ENCODE assay signal across 21 cellular contexts in the genomic region with DNA sequence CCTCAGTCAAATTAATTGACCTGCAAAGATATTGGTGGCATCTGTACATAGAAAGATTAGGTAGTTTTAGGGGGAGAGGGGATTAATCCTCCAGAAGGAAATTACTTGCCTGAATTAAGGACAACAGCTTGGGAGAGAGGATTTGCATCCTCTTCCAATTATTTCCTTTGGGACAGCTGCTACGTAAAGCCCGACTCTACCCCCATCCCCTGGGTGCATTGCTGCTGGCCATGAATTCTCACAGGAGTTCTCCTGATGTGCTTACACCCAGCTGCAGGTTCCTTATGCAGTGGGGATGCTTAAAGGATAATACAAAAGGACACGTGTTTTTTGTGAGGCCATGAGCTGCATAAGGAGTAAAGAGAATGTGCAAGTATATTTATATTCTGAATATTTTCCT.
DNase-seq lines count a peak whose midpoint lies in the region; ATAC-seq and TF ChIP-seq lines count a peak whose summit lies in the region.
"Had no signal": no experiment of that assay in that cellular context is flagged by ENCODE, and none has a peak within 500 bp of the region (broad histone marks: within the 10 kb centered on the region; RNA-seq: fewer than 3 reads in every experiment).

No MANE protein-coding gene starts in this region.

- intact Hi-C loops in CD14-positive monocyte (cut with micrococcal nuclease): no loop called here

- H3K36me3 Mint-ChIP-seq in H9 (ENCODE audit: insufficient read depth in 1 of 3, low read depth in 3 of 3) (peaks cover 2 to 7% (median 4%) of the 10 kb centered on the region in 3 experiments; a peak in 3 of 7 replicates), WTC11 (peaks cover 2% of the 10 kb centered on the region), CD14-positive monocyte (peaks cover 78% of the 10 kb centered on the region in 2 donors)

- H3K4me3 Mint-ChIP-seq in H9: no peak overlapping the region
- H3K4me3 Mint-ChIP-seq in WTC11: no peak overlapping the region
- H3K4me3 Mint-ChIP-seq in CD14-positive monocyte: no peak overlapping the region
- H3K4me3 Mint-ChIP-seq: CD4-positive, alpha-beta T cell had no signal

- H4K5ac ChIP-seq in H9 (ENCODE audit: insufficient read length, low read depth, low read length): no peak overlapping the region

- peak overlapping the region in 2 of 3 experiments; percentile 32 to 67; a peak in 3 of 7 replicates for H3K27ac Mint-ChIP-seq in H9
- H3K27ac Mint-ChIP-seq in WTC11: peak overlapping the region; percentile 13; the same call in 1 of the 2 replicates
- H3K27ac Mint-ChIP-seq in CD14-positive monocyte: no peak overlapping the region
- H3K27ac Mint-ChIP-seq: CD4-positive, alpha-beta T cell had no signal

- H3T11ph ChIP-seq in H9 (ENCODE audit: low read length): no peak overlapping the region

- H3K79me1 ChIP-seq in H9 (ENCODE audit: insufficient read depth, low read depth, low read length, poor library complexity, severe bottlenecking): no peaks in the 10 kb centered on the region

- H2BK120ac ChIP-seq in H9 (ENCODE audit: low read depth, low read length, poor library complexity, severe bottlenecking): no peak overlapping the region

- H3K4me1 Mint-ChIP-seq in H9 (peaks cover 16 to 45% of the 10 kb centered on the region in 2 experiments), WTC11 (peaks cover 24% of the 10 kb centered on the region), CD14-positive monocyte (no peaks in the 10 kb centered on the region)

- H3K4ac ChIP-seq in H9 (ENCODE audit: low read depth, low read length): no peak overlapping the region

- no peaks in the 10 kb centered on the region for H3K36me3 ChIP-seq in osteoblast (ENCODE audit: insufficient read depth, low read length)

- H3K9ac ChIP-seq in H9 (ENCODE audit: extremely low read depth, insufficient read length, low read length): no peak overlapping the region
- H3K9ac ChIP-seq: SK-N-SH had no signal

- no peak for DNase-seq in H9
- DNase-seq in NCI-H524 (lab: John Stamatoyannopoulos, UW): peak; percentile 99 to 100
- no peak for DNase-seq in WTC11 (ENCODE audit: low spot score)
- DNase-seq in osteoblast (ENCODE audit: insufficient read length, low spot score, missing footprints): no peak
- DNase-seq in CD14-positive monocyte (ENCODE audit: low spot score): no peak
- DNase-seq in Kasumi-1 (lab: John Stamatoyannopoulos, UW): no peak
- DNase-seq: CD4-positive, alpha-beta T cell; COR-L47; DMS53; GDM1; HCEC 1CT; KG1; NCI-H1105 treated with DMSO at 0.1 percent for 48 hours; NCI-H187; NCI-H226; NCI-H510A treated with DMSO at 0.1 percent for 48 hours; SHP77 treated with DMSO at 0.1 percent for 48 hours; SK-N-SH; T-helper 2 cell had no signal

- H3K27me3 ChIP-seq in H9 (ENCODE audit: insufficient read depth, low read length): no peaks in the 10 kb centered on the region
- no peaks in the 10 kb centered on the region for H3K27me3 ChIP-seq in osteoblast (ENCODE audit: insufficient read depth, low read length)

- no peak overlapping the region for H2AFZ ChIP-seq in H9 (ENCODE audit: low read length)
- H2AFZ ChIP-seq in osteoblast (ENCODE audit: low read length): no peak overlapping the region

- H2AK5ac ChIP-seq in H9 (ENCODE audit: insufficient read length, low read length): no peak overlapping the region

- no peak overlapping the region for H3K23ac ChIP-seq in H9 (ENCODE audit: insufficient read length, low read depth, low read length)

- ATAC-seq in WTC11 (no peak), GM19455 (IDR thresholded peaks at IDR 0.05; ENCODE audit: unreplicated experiment) (no peak)

- H3K4me2 ChIP-seq in H9 (ENCODE audit: insufficient read depth, insufficient read length, low read length) (no peak overlapping the region), osteoblast (ENCODE audit: insufficient read depth, low read length) (no peak overlapping the region)
- H3K4me2 ChIP-seq: SK-N-SH had no signal

- no peak overlapping the region for H4K91ac ChIP-seq in H9 (ENCODE audit: insufficient read length, low read depth, low read length)

- H3K4me3 ChIP-seq in osteoblast (ENCODE audit: insufficient read depth, low read length): no peak overlapping the region

- WGBS in H9 (ENCODE audit: extremely low coverage, insufficient read length, low lambda C conversion rate): no CpG with 5 or more reads among the region's 3 CpGs

- no peak overlapping the region for H3K18ac ChIP-seq in H9 (ENCODE audit: insufficient read length, low read depth, low read length)

- H3K23me2 ChIP-seq in H9 (ENCODE audit: insufficient read length, low read depth, low read length, poor library complexity, severe bottlenecking): no peaks in the 10 kb centered on the region

- CTCF ChIA-PET in WTC11 (lab: Charles Lee): no interaction called here

- H3K9me3 ChIP-seq in H9 (ENCODE audit: control insufficient read depth, low read depth, low read length): no peaks in the 10 kb centered on the region
- no peaks in the 10 kb centered on the region for H3K9me3 ChIP-seq in osteoblast (ENCODE audit: low read depth, low read length)
- H3K9me3 ChIP-seq: SK-N-SH had no signal

- H3K79me2 ChIP-seq in H9 (ENCODE audit: insufficient read depth, low read length) (no peaks in the 10 kb centered on the region), osteoblast (ENCODE audit: insufficient read depth, low read length) (no peaks in the 10 kb centered on the region)

- H3K27me3 Mint-ChIP-seq in H9 (ENCODE audit: low read depth) (no peaks in the 10 kb centered on the region), WTC11 (ENCODE audit: low read depth) (no peaks in the 10 kb centered on the region), CD14-positive monocyte (ENCODE audit: low read depth in 3 of 3) (peaks cover 0 to 2% (median 0%) of the 10 kb centered on the region in 3 donors)
- H3K27me3 Mint-ChIP-seq: CD4-positive, alpha-beta T cell had no signal

- no peak overlapping the region for H2BK5ac ChIP-seq in H9 (ENCODE audit: insufficient read length, low read length)

- H3K4me1 ChIP-seq in H9 (ENCODE audit: insufficient read depth, low read length): no peaks in the 10 kb centered on the region; the same call in 1 of the 2 replicates
- no peaks in the 10 kb centered on the region for H3K4me1 ChIP-seq in osteoblast (ENCODE audit: insufficient read depth, low read length)

- H3K9me3 Mint-ChIP-seq in H9: no peaks in the 10 kb centered on the region
- no peaks in the 10 kb centered on the region for H3K9me3 Mint-ChIP-seq in WTC11
- H3K9me3 Mint-ChIP-seq in CD14-positive monocyte: no peaks in the 10 kb centered on the region
- H3K9me3 Mint-ChIP-seq: CD4-positive, alpha-beta T cell had no signal

- no peak overlapping the region for H2BK20ac ChIP-seq in H9 (ENCODE audit: low read depth, low read length, poor library complexity, severe bottlenecking)

- H3K14ac ChIP-seq in H9 (ENCODE audit: insufficient read depth, low read length): no peak overlapping the region

- TF ChIP-seq CTCF in H9 (conservative IDR thresholded peaks at IDR 0.05) (no peak), WTC11 (IDR thresholded peaks at IDR 0.05) (no peak), osteoblast (IDR thresholded peaks at IDR 0.05; ENCODE audit: extremely low read depth, low read depth, low read length) (no peak), CD14-positive monocyte (IDR thresholded peaks at IDR 0.05) (no peak)

- H3K56ac ChIP-seq in H9 (ENCODE audit: insufficient read length, low read depth, low read length): no peak overlapping the region

- H2BK15ac ChIP-seq in H9 (ENCODE audit: low read depth, low read length): no peak overlapping the region

- H3K27ac ChIP-seq in H9 (ENCODE audit: insufficient read length, low read depth, low read length) (no peak overlapping the region), osteoblast (ENCODE audit: low read depth, low read length) (no peak overlapping the region)
- H3K27ac ChIP-seq: RWPE1 had no signal

- no peak overlapping the region for H4K8ac ChIP-seq in H9 (replicated peaks; ENCODE audit: insufficient read length, low read depth, low read length)

- POLR2A ChIA-PET in WTC11 (lab: Charles Lee): no interaction called here

- H2BK12ac ChIP-seq in H9 (ENCODE audit: insufficient read length, low read depth, low read length): no peak overlapping the region

- H4K20me1 ChIP-seq in H9 (ENCODE audit: control insufficient read depth, insufficient read depth, insufficient read length) (no peaks in the 10 kb centered on the region), osteoblast (ENCODE audit: insufficient read depth, low read length) (no peaks in the 10 kb centered on the region)

TF ChIP-seq in WTC11, 78 proteins besides CTCF, POLR2A, EP300 and RAD21:
- TF ChIP-seq SMAD4 (CRISPR knock-in tag; IDR thresholded peaks at IDR 0.05) (no peak), ZNF317 (CRISPR knock-in tag; IDR thresholded peaks at IDR 0.05; ENCODE audit: borderline replicate concordance, low read depth) (no peak), GTF2I (CRISPR knock-in tag; conservative IDR thresholded peaks at IDR 0.05) (no peak), ZNF396 (CRISPR knock-in tag; IDR thresholded peaks at IDR 0.05; ENCODE audit: borderline replicate concordance) (no peak), ZNF423 (CRISPR knock-in tag; IDR thresholded peaks at IDR 0.05) (no peak)
TF ChIP-seq in WTC11: peak in this region for 0.

Comparison
In these comparisons a context has a peak if more than half of its experiments do, and no peak if none do; other contexts are left out.
1. DNase-seq: peak in NCI-H524 (2 of 2); none in H9 (single experiment), WTC11 (single experiment), osteoblast (single experiment), CD14-positive monocyte (single experiment) and Kasumi-1 (0 of 2).
2. H3K27ac Mint-ChIP-seq: peak in H9 (2 of 3) and WTC11 (single experiment); none in CD14-positive monocyte (0 of 7).